ENCODE assay signal across 1 cellular context in genomic region chr1:70075751-70076150, GRCh38.
TF ChIP-seq lines count a peak whose summit lies in the region.

No MANE protein-coding gene starts in this region.

TF ChIP-seq in GM23338, 12 proteins besides CTCF, POLR2A, EP300 and RAD21 (continued from another document):
- TF ChIP-seq, protein P1, sequence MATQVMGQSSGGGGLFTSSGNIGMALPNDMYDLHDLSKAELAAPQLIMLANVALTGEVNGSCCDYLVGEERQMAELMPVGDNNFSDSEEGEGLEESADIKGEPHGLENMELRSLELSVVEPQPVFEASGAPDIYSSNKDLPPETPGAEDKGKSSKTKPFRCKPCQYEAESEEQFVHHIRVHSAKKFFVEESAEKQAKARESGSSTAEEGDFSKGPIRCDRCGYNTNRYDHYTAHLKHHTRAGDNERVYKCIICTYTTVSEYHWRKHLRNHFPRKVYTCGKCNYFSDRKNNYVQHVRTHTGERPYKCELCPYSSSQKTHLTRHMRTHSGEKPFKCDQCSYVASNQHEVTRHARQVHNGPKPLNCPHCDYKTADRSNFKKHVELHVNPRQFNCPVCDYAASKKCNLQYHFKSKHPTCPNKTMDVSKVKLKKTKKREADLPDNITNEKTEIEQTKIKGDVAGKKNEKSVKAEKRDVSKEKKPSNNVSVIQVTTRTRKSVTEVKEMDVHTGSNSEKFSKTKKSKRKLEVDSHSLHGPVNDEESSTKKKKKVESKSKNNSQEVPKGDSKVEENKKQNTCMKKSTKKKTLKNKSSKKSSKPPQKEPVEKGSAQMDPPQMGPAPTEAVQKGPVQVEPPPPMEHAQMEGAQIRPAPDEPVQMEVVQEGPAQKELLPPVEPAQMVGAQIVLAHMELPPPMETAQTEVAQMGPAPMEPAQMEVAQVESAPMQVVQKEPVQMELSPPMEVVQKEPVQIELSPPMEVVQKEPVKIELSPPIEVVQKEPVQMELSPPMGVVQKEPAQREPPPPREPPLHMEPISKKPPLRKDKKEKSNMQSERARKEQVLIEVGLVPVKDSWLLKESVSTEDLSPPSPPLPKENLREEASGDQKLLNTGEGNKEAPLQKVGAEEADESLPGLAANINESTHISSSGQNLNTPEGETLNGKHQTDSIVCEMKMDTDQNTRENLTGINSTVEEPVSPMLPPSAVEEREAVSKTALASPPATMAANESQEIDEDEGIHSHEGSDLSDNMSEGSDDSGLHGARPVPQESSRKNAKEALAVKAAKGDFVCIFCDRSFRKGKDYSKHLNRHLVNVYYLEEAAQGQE (IDR thresholded peaks at IDR 0.05; ENCODE audit: unreplicated experiment) = no peak
- TF ChIP-seq CREB1 (CRISPR knock-in tag; IDR thresholded peaks at IDR 0.05; ENCODE audit: low read depth) (no peak), POLR2AphosphoS5 (IDR thresholded peaks at IDR 0.05; ENCODE audit: low read depth) (no peak), STAT1 (IDR thresholded peaks at IDR 0.05; ENCODE audit: unreplicated experiment) (no peak), ETS1 (IDR thresholded peaks at IDR 0.05) (no peak), EZH2phosphoT487 (IDR thresholded peaks at IDR 0.05; ENCODE audit: unreplicated experiment) (no peak), ZNF331 (CRISPR knock-in tag; IDR thresholded peaks at IDR 0.05; ENCODE audit: low read depth) (no peak), NANOG (IDR thresholded peaks at IDR 0.05; ENCODE audit: borderline replicate concordance) (no peak)
TF ChIP-seq in GM23338: peak in this region for 0.
